ENCODE assay signal across 1 cellular context in the genomic region with DNA sequence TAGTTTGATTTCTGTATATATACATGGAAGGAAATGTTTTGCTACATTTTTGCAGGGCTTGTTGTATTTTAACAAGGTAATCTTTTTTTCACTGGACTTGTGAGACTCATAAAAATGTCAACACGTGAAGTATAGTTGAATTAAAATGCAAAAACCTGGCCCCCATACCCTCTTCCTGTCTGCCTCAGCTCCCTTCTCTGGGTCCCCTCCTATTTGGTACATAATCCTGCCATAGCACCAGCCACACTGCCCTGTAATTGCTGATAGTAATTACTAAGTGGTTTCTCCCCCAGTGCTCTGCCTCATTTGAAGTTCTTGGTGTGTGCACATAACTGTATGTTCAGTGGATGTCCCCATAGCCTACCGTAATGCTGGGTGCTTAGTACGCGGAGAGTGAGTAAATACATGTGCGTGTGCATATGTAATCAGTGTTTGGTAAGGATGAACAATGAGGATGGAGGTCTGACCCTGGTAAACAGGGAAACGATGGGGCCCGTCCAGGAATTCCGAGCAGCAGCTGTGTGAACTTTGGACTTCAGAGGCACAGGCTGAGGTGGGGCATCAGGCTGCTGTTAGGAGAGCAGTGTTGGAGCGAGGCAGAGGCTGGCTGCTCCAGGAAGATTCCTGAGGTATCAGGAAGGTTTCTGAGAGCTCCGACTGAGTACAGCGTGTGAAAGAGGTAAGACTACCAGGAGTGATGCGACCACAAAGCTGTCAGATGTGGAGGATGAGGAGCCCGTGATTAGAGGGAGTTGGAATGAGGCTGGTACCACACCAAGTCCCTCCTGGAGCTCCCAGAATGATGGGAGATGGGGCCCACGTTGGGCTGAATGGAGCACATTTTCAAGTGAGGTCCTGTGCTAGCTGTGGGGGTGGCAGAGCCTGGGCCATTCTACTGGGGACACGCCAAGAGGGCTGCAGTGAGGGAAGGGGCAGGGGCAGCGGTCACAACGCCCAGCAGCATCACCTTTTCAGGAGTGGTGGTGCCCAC.
TF ChIP-seq lines count a peak whose summit lies in the region.

No MANE protein-coding gene starts in this region.

TF ChIP-seq in HepG2, 621 proteins besides CTCF, POLR2A, EP300 and RAD21 (continued from another document and continues in another):
- TF ChIP-seq, protein P1, sequence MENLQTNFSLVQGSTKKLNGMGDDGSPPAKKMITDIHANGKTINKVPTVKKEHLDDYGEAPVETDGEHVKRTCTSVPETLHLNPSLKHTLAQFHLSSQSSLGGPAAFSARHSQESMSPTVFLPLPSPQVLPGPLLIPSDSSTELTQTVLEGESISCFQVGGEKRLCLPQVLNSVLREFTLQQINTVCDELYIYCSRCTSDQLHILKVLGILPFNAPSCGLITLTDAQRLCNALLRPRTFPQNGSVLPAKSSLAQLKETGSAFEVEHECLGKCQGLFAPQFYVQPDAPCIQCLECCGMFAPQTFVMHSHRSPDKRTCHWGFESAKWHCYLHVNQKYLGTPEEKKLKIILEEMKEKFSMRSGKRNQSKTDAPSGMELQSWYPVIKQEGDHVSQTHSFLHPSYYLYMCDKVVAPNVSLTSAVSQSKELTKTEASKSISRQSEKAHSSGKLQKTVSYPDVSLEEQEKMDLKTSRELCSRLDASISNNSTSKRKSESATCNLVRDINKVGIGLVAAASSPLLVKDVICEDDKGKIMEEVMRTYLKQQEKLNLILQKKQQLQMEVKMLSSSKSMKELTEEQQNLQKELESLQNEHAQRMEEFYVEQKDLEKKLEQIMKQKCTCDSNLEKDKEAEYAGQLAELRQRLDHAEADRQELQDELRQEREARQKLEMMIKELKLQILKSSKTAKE (CRISPR knock-in tag; IDR thresholded peaks at IDR 0.05; ENCODE audit: borderline replicate concordance): no peak
- TF ChIP-seq RBM39 (IDR thresholded peaks at IDR 0.05; ENCODE audit: low read depth, low read length, poor library complexity, severe bottlenecking): no peak
- TF ChIP-seq ZBTB42 (CRISPR knock-in tag; IDR thresholded peaks at IDR 0.05): no peak
- peak; percentile 0; the same call in 1 of the 2 replicates for TF ChIP-seq SMC3 (IDR thresholded peaks at IDR 0.05; ENCODE audit: low read length)
- TF ChIP-seq, protein P2, sequence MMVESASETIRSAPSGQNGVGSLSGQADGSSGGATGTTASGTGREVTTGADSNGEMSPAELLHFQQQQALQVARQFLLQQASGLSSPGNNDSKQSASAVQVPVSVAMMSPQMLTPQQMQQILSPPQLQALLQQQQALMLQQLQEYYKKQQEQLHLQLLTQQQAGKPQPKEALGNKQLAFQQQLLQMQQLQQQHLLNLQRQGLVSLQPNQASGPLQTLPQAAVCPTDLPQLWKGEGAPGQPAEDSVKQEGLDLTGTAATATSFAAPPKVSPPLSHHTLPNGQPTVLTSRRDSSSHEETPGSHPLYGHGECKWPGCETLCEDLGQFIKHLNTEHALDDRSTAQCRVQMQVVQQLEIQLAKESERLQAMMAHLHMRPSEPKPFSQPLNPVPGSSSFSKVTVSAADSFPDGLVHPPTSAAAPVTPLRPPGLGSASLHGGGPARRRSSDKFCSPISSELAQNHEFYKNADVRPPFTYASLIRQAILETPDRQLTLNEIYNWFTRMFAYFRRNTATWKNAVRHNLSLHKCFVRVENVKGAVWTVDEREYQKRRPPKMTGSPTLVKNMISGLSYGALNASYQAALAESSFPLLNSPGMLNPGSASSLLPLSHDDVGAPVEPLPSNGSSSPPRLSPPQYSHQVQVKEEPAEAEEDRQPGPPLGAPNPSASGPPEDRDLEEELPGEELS (CRISPR knock-in tag; IDR thresholded peaks at IDR 0.05): peak; percentile 80
- TF ChIP-seq, protein P3, sequence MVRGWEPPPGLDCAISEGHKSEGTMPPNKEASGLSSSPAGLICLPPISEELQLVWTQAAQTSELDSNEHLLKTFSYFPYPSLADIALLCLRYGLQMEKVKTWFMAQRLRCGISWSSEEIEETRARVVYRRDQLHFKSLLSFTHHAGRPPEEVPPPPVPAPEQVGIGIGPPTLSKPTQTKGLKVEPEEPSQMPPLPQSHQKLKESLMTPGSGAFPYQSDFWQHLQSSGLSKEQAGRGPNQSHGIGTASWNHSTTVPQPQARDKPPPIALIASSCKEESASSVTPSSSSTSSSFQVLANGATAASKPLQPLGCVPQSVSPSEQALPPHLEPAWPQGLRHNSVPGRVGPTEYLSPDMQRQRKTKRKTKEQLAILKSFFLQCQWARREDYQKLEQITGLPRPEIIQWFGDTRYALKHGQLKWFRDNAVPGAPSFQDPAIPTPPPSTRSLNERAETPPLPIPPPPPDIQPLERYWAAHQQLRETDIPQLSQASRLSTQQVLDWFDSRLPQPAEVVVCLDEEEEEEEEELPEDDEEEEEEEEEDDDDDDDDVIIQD (CRISPR knock-in tag; IDR thresholded peaks at IDR 0.05; ENCODE audit: low read depth): peak; percentile 85; the same call in 1 of the 2 replicates
- TF ChIP-seq FOXO1 (CRISPR knock-in tag; IDR thresholded peaks at IDR 0.05): peak; percentile 91
- TF ChIP-seq GATAD2A (CRISPR knock-in tag; IDR thresholded peaks at IDR 0.05): peak; percentile 77
- peak; percentile 94 for TF ChIP-seq KDM1A (CRISPR knock-in tag; IDR thresholded peaks at IDR 0.05)
- TF ChIP-seq, protein P4, sequence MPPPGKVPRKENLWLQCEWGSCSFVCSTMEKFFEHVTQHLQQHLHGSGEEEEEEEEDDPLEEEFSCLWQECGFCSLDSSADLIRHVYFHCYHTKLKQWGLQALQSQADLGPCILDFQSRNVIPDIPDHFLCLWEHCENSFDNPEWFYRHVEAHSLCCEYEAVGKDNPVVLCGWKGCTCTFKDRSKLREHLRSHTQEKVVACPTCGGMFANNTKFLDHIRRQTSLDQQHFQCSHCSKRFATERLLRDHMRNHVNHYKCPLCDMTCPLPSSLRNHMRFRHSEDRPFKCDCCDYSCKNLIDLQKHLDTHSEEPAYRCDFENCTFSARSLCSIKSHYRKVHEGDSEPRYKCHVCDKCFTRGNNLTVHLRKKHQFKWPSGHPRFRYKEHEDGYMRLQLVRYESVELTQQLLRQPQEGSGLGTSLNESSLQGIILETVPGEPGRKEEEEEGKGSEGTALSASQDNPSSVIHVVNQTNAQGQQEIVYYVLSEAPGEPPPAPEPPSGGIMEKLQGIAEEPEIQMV (CRISPR knock-in tag; IDR thresholded peaks at IDR 0.05; ENCODE audit: low read depth): no peak
- TF ChIP-seq TBX3 (IDR thresholded peaks at IDR 0.05; ENCODE audit: borderline replicate concordance): peak; percentile 34; the same call in 1 of the 2 replicates
- TF ChIP-seq, protein P5, sequence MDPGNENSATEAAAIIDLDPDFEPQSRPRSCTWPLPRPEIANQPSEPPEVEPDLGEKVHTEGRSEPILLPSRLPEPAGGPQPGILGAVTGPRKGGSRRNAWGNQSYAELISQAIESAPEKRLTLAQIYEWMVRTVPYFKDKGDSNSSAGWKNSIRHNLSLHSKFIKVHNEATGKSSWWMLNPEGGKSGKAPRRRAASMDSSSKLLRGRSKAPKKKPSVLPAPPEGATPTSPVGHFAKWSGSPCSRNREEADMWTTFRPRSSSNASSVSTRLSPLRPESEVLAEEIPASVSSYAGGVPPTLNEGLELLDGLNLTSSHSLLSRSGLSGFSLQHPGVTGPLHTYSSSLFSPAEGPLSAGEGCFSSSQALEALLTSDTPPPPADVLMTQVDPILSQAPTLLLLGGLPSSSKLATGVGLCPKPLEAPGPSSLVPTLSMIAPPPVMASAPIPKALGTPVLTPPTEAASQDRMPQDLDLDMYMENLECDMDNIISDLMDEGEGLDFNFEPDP (CRISPR knock-in tag; conservative IDR thresholded peaks at IDR 0.05): no peak
- TF ChIP-seq, protein P6, sequence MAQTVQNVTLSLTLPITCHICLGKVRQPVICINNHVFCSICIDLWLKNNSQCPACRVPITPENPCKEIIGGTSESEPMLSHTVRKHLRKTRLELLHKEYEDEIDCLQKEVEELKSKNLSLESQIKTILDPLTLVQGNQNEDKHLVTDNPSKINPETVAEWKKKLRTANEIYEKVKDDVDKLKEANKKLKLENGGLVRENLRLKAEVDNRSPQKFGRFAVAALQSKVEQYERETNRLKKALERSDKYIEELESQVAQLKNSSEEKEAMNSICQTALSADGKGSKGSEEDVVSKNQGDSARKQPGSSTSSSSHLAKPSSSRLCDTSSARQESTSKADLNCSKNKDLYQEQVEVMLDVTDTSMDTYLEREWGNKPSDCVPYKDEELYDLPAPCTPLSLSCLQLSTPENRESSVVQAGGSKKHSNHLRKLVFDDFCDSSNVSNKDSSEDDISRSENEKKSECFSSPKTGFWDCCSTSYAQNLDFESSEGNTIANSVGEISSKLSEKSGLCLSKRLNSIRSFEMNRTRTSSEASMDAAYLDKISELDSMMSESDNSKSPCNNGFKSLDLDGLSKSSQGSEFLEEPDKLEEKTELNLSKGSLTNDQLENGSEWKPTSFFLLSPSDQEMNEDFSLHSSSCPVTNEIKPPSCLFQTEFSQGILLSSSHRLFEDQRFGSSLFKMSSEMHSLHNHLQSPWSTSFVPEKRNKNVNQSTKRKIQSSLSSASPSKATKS (CRISPR knock-in tag; IDR thresholded peaks at IDR 0.05): no peak
- TF ChIP-seq IRX3 (CRISPR knock-in tag; IDR thresholded peaks at IDR 0.05; ENCODE audit: borderline replicate concordance, low read depth): no peak
- TF ChIP-seq KLF16 (CRISPR knock-in tag; IDR thresholded peaks at IDR 0.05): 0 out of 4 replicates have a peak, but pooled peaks of 1 of the 2 experiments have one; percentile 36
- TF ChIP-seq, protein P7, sequence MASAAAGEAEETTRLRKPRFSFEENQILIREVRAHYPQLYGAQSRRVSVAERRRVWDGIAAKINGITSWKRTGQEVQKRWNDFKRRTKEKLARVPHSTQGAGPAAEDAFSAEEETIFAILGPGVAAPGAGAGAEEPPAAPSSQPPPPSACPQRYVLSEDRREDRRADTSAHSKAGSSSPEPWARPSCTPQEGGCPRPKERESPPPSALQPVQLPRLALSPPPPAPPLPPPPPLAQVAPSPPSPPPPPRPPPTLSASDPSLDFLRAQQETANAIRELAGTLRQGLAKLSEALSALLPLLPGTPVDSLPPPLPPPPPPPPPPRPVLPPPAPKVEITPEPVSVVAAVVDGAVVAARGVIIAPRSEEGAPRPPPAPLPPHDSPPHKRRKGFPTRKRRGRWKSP (CRISPR knock-in tag; IDR thresholded peaks at IDR 0.05): no peak
- TF ChIP-seq GABPB1 (CRISPR knock-in tag; IDR thresholded peaks at IDR 0.05): peak; percentile 54
- TF ChIP-seq FOXJ3 (CRISPR knock-in tag; IDR thresholded peaks at IDR 0.05; ENCODE audit: borderline replicate concordance): peak; percentile 43; the same call in 1 of the 2 replicates
- peak; percentile 45; the same call in 1 of the 2 replicates for TF ChIP-seq HMG20A (CRISPR knock-in tag; IDR thresholded peaks at IDR 0.05; ENCODE audit: borderline replicate concordance)
- no peak for TF ChIP-seq MEIS1 (CRISPR knock-in tag; IDR thresholded peaks at IDR 0.05; ENCODE audit: borderline replicate concordance)
- no peak for TF ChIP-seq NCOA5 (CRISPR knock-in tag; IDR thresholded peaks at IDR 0.05)
- TF ChIP-seq, protein P8, sequence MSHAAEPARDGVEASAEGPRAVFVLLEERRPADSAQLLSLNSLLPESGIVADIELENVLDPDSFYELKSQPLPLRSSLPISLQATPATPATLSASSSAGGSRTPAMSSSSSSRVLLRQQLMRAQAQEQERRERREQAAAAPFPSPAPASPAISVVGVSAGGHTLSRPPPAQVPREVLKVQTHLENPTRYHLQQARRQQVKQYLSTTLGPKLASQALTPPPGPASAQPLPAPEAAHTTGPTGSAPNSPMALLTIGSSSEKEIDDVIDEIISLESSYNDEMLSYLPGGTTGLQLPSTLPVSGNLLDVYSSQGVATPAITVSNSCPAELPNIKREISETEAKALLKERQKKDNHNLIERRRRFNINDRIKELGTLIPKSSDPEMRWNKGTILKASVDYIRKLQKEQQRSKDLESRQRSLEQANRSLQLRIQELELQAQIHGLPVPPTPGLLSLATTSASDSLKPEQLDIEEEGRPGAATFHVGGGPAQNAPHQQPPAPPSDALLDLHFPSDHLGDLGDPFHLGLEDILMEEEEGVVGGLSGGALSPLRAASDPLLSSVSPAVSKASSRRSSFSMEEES (CRISPR knock-in tag; IDR thresholded peaks at IDR 0.05): no peak
- TF ChIP-seq GATAD1 (CRISPR knock-in tag; IDR thresholded peaks at IDR 0.05): 0 out of 2 replicates have a peak, but pooled peaks have one; percentile 20
- TF ChIP-seq, protein P9, sequence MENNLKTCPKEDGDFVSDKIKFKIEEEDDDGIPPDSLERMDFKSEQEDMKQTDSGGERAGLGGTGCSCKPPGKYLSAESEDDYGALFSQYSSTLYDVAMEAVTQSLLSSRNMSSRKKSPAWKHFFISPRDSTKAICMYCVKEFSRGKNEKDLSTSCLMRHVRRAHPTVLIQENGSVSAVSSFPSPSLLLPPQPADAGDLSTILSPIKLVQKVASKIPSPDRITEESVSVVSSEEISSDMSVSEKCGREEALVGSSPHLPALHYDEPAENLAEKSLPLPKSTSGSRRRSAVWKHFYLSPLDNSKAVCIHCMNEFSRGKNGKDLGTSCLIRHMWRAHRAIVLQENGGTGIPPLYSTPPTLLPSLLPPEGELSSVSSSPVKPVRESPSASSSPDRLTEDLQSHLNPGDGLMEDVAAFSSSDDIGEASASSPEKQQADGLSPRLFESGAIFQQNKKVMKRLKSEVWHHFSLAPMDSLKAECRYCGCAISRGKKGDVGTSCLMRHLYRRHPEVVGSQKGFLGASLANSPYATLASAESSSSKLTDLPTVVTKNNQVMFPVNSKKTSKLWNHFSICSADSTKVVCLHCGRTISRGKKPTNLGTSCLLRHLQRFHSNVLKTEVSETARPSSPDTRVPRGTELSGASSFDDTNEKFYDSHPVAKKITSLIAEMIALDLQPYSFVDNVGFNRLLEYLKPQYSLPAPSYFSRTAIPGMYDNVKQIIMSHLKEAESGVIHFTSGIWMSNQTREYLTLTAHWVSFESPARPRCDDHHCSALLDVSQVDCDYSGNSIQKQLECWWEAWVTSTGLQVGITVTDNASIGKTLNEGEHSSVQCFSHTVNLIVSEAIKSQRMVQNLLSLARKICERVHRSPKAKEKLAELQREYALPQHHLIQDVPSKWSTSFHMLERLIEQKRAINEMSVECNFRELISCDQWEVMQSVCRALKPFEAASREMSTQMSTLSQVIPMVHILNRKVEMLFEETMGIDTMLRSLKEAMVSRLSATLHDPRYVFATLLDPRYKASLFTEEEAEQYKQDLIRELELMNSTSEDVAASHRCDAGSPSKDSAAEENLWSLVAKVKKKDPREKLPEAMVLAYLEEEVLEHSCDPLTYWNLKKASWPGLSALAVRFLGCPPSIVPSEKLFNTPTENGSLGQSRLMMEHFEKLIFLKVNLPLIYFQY (CRISPR knock-in tag; IDR thresholded peaks at IDR 0.05; ENCODE audit: borderline replicate concordance): no peak
- TF ChIP-seq, protein P10, sequence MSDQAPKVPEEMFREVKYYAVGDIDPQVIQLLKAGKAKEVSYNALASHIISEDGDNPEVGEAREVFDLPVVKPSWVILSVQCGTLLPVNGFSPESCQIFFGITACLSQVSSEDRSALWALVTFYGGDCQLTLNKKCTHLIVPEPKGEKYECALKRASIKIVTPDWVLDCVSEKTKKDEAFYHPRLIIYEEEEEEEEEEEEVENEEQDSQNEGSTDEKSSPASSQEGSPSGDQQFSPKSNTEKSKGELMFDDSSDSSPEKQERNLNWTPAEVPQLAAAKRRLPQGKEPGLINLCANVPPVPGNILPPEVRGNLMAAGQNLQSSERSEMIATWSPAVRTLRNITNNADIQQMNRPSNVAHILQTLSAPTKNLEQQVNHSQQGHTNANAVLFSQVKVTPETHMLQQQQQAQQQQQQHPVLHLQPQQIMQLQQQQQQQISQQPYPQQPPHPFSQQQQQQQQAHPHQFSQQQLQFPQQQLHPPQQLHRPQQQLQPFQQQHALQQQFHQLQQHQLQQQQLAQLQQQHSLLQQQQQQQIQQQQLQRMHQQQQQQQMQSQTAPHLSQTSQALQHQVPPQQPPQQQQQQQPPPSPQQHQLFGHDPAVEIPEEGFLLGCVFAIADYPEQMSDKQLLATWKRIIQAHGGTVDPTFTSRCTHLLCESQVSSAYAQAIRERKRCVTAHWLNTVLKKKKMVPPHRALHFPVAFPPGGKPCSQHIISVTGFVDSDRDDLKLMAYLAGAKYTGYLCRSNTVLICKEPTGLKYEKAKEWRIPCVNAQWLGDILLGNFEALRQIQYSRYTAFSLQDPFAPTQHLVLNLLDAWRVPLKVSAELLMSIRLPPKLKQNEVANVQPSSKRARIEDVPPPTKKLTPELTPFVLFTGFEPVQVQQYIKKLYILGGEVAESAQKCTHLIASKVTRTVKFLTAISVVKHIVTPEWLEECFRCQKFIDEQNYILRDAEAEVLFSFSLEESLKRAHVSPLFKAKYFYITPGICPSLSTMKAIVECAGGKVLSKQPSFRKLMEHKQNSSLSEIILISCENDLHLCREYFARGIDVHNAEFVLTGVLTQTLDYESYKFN (CRISPR knock-in tag; conservative IDR thresholded peaks at IDR 0.05): peak; percentile 73
- TF ChIP-seq ZNF549 (CRISPR knock-in tag; IDR thresholded peaks at IDR 0.05): no peak
